Comparison of ENCODE assay signal across 1 cellular context in genomic region chrX:129689881-129690280, GRCh38.
TF ChIP-seq lines count a peak whose summit lies in the region.

No MANE protein-coding gene starts in this region.

TF ChIP-seq in HepG2, 621 proteins besides CTCF, POLR2A, EP300 and RAD21:
- no peak for TF ChIP-seq KLF13 (CRISPR knock-in tag; IDR thresholded peaks at IDR 0.05)
- TF ChIP-seq SMAD1 (CRISPR knock-in tag; IDR thresholded peaks at IDR 0.05; ENCODE audit: borderline replicate concordance, low read depth) = no peak
- TF ChIP-seq ZNF597 (CRISPR knock-in tag; IDR thresholded peaks at IDR 0.05) = no peak
- TF ChIP-seq NFRKB (IDR thresholded peaks at IDR 0.05) = no peak
- no peak for TF ChIP-seq ARID3A (IDR thresholded peaks at IDR 0.05; ENCODE audit: low read depth, low read length)
- TF ChIP-seq XRCC5 (optimal IDR thresholded peaks at IDR 0.05; ENCODE audit: low read length) = no peak
